Comparison of ENCODE assay signal across 8 cellular contexts in genomic region chr4:2462218-2462991, GRCh38.
DNase-seq lines count a peak whose midpoint lies in the region; ATAC-seq and TF ChIP-seq lines count a peak whose summit lies in the region.

No MANE protein-coding gene starts in this region.

- no peak overlapping the region for H3K27ac ChIP-seq in ACC112 (ENCODE audit: low read depth, low read length)

- peak overlapping the region; percentile 78 for H3K4me3 ChIP-seq in ACC112 (ENCODE audit: low read depth, low read length)

- peak; percentile 17 for TF ChIP-seq POLR2A in GM18526 (IDR thresholded peaks at IDR 0.05; ENCODE audit: extremely low read depth, insufficient read length)

- H3K4me1 ChIP-seq in ACC112 (ENCODE audit: control insufficient read depth, insufficient read depth, low read length, unreplicated experiment): peaks cover 8% of the 10 kb centered on the region

- peak; percentile 66 for ATAC-seq in HG03097 (IDR thresholded peaks at IDR 0.05; ENCODE audit: low FRiP score, unreplicated experiment)

- no peaks in the 10 kb centered on the region for H3K79me2 ChIP-seq in ACC112 (ENCODE audit: control insufficient read depth, insufficient read depth, low read length, unreplicated experiment)

- peak; percentile 8 for DNase-seq in NCI-H524 treated with DMSO at 0.1 percent for 48 hours (lab: John Stamatoyannopoulos, UW)
- peak; percentile 58 for DNase-seq in activated T-cell treated with anti-CD3 and anti-CD28 coated beads for 1 hour (ENCODE audit: low read depth)
- peak; percentile 78 for DNase-seq in epidermal melanocyte (ENCODE audit: insufficient read length, low spot score)
- DNase-seq in midbrain (lab: John Stamatoyannopoulos, UW): peak; percentile 72
- DNase-seq in stimulated activated CD8-positive, alpha-beta memory T cell treated with anti-CD3 and anti-CD28 coated beads, Interleukin-2, amount 100 ng/mL, for 1 hour (ENCODE audit: low read depth in 2 of 2): peak; percentile 25 to 43

- peak overlapping the region; percentile 70 for H2AFZ ChIP-seq in ACC112 (ENCODE audit: low read length, unreplicated experiment)

- H3K36me3 ChIP-seq in ACC112 (ENCODE audit: insufficient read depth, low read length): no peaks in the 10 kb centered on the region

- H3K27me3 ChIP-seq in ACC112 (ENCODE audit: insufficient read depth, low read length): no peaks in the 10 kb centered on the region

Comparison
In these comparisons a context has a peak if more than half of its experiments do, and no peak if none do; other contexts are left out.
1. DNase-seq: peak in every context shown above with its lines; median percentile 78 in epidermal melanocyte; 72 in midbrain; 58 in activated T-cell treated with anti-CD3 and anti-CD28 coated beads for 1 hour; 34 in stimulated activated CD8-positive, alpha-beta memory T cell treated with anti-CD3 and anti-CD28 coated beads, Interleukin-2, amount 100 ng/mL, for 1 hour; 8 in NCI-H524 treated with DMSO at 0.1 percent for 48 hours.